Comparison of ENCODE assay signal across 15 cellular contexts in genomic region chr21:25369524-25370300, GRCh38.
A peak's percentile ranks its signal among the peaks of the same experiment; 100 is the strongest.
DNase-seq lines count a peak whose midpoint lies in the region; ATAC-seq, FAIRE-seq and TF ChIP-seq lines count a peak whose summit lies in the region.
"Had no signal": no experiment of that assay in that cellular context is flagged by ENCODE, and none has a peak within 500 bp of the region (broad histone marks: within the 10 kb centered on the region; RNA-seq: fewer than 3 reads in every experiment).

No MANE protein-coding gene starts in this region.

- whole genome bisulfite sequencing in SK-N-SH (ENCODE audit: low lambda C conversion rate): 9% methylated on average over 4 of the region's 4 CpGs

- no peaks in the 10 kb centered on the region for H3K36me3 Mint-ChIP-seq in naive thymus-derived CD8-positive, alpha-beta T cell

- H3K4me3 Mint-ChIP-seq in naive thymus-derived CD8-positive, alpha-beta T cell: no peak overlapping the region
- H3K4me3 Mint-ChIP-seq: effector memory CD8-positive, alpha-beta T cell had no signal

- no peaks in the 10 kb centered on the region for H3K27me3 ChIP-seq in SK-N-SH (ENCODE audit: insufficient read depth)

- TF ChIP-seq RAD21 in SK-N-SH (IDR thresholded peaks at IDR 0.05; ENCODE audit: low read length): no peak

- H3K4me2 ChIP-seq in SK-N-SH: peak overlapping the region; percentile 70; the same call in 1 of the 2 replicates

- no peak overlapping the region for H3K27ac Mint-ChIP-seq in naive thymus-derived CD8-positive, alpha-beta T cell
- H3K27ac Mint-ChIP-seq: effector memory CD8-positive, alpha-beta T cell had no signal

- no peaks in the 10 kb centered on the region for H3K36me3 ChIP-seq in SK-N-SH (replicated peaks in 1 of 2; ENCODE audit: control insufficient read depth in 1 of 2, insufficient read depth in 2 of 2, low read length in 1 of 2)

- peak; percentile 26 to 80; a peak in 3 of 4 replicates for TF ChIP-seq EP300 in SK-N-SH (IDR thresholded peaks at IDR 0.05; ENCODE audit: borderline replicate concordance in 1 of 2, low read depth in 1 of 2, low read length in 1 of 2)

- CTCF ChIA-PET in SK-N-SH (lab: Yijun Ruan, JAX): interaction anchor here (0.8 to 2.9 kb wide), 5 partner anchors 9 to 20 kb away, joined by 3 to 14 read pairs (median 5); no protein-coding TSS in a partner anchor

- peak overlapping the region; percentile 58; the same call in 1 of the 2 replicates for H3K9ac ChIP-seq in SK-N-SH

- FAIRE-seq in urothelium cell line (lab: Jason Lieb, UNC): no peak
- FAIRE-seq: GM19239, TTC549 had no signal

- H4K20me1 ChIP-seq in SK-N-SH (ENCODE audit: insufficient read depth): no peaks in the 10 kb centered on the region

- peak overlapping the region in 1 of 2 experiments; percentile 26; a peak in 2 of 4 replicates for H3K4me3 ChIP-seq in SK-N-SH (ENCODE audit: low read depth in 2 of 2, low read length in 1 of 2)

- peaks cover 4 to 29% of the 10 kb centered on the region in 2 experiments for H3K4me1 ChIP-seq in SK-N-SH (ENCODE audit: control insufficient read depth in 1 of 2, insufficient read depth in 2 of 2, low read depth in 1 of 2, low read length in 1 of 2)

- no peaks in the 10 kb centered on the region for H3K79me2 ChIP-seq in SK-N-SH (ENCODE audit: insufficient read depth)

- POLR2A ChIA-PET in SK-N-SH (lab: Yijun Ruan, JAX): no interaction called here
- POLR2A ChIA-PET in naive thymus-derived CD8-positive, alpha-beta T cell (lab: Charles Lee): no interaction called here

- no peaks in the 10 kb centered on the region for H3K9me3 Mint-ChIP-seq in naive thymus-derived CD8-positive, alpha-beta T cell
- H3K9me3 Mint-ChIP-seq: effector memory CD8-positive, alpha-beta T cell had no signal

- H3K27me3 Mint-ChIP-seq in naive thymus-derived CD8-positive, alpha-beta T cell: peaks cover 0 to 6% (median 3%) of the 10 kb centered on the region in 5 donors

- DNase-seq in HCEC 1CT (peak; percentile 77), SK-N-SH (no peak), fibroblast of peridontal ligament (ENCODE audit: extremely low read depth) (peak; percentile 41), urothelium cell line (ENCODE audit: low spot score) (peak; percentile 4), NCI-H2227 treated with DMSO at 0.1 percent for 48 hours (lab: John Stamatoyannopoulos, UW) (no peak), DMS79 treated with DMSO at 0.1 percent for 48 hours (lab: John Stamatoyannopoulos, UW) (no peak)
- no peak for DNase-seq in naive thymus-derived CD8-positive, alpha-beta T cell
- DNase-seq: activated CD8-positive, alpha-beta memory T cell treated with anti-CD3 and anti-CD28 coated beads for 24 hours; activated gamma-delta T cell treated with Interleukin-2 at 50 U/mL for 16 hours; effector memory CD8-positive, alpha-beta T cell; GDM1; NK-92 treated with Interleukin-12 subunit alpha and Interleukin-12 subunit beta, amount 100 ng/mL, for 24 hours; retina had no signal

- TF ChIP-seq CTCF in SK-N-SH (IDR thresholded peaks at IDR 0.05): no peak

- no peaks in the 10 kb centered on the region for H3K9me2 ChIP-seq in SK-N-SH

- H3F3A ChIP-seq in SK-N-SH (replicated peaks; ENCODE audit: insufficient read depth): peaks cover 34% of the 10 kb centered on the region

- H3K27ac ChIP-seq in SK-N-SH (ENCODE audit: low read depth in 2 of 2, low read length in 1 of 2): peak overlapping the region; percentile 58 to 98; a peak in 3 of 4 replicates

- no peak overlapping the region for H2AFZ ChIP-seq in SK-N-SH (ENCODE audit: low read depth)

- peaks cover 0 to 6% (median 3%) of the 10 kb centered on the region in 4 donors for H3K4me1 Mint-ChIP-seq in naive thymus-derived CD8-positive, alpha-beta T cell

- no peak for ATAC-seq in naive thymus-derived CD8-positive, alpha-beta T cell
- ATAC-seq: effector memory CD8-positive, alpha-beta T cell had no signal

- no peaks in the 10 kb centered on the region for H3K9me3 ChIP-seq in SK-N-SH

TF ChIP-seq in SK-N-SH, 30 proteins besides CTCF, POLR2A, EP300 and RAD21:
- peak; percentile 55 for TF ChIP-seq FOSL2 (IDR thresholded peaks at IDR 0.05; ENCODE audit: borderline replicate concordance, low read depth)
- 0 out of 2 replicates have a peak, but pooled peaks have one; percentile 11 for TF ChIP-seq ZBTB33 (IDR thresholded peaks at IDR 0.05; ENCODE audit: borderline replicate concordance, low read depth)
- peak; percentile 88 for TF ChIP-seq TEAD4 (IDR thresholded peaks at IDR 0.05; ENCODE audit: borderline replicate concordance, insufficient read depth)
- no peak for TF ChIP-seq POLR2AphosphoS5 (IDR thresholded peaks at IDR 0.05; ENCODE audit: low read depth, low read length)
- 0 out of 2 replicates have a peak, but pooled peaks have one; percentile 5 for TF ChIP-seq ELF1 (IDR thresholded peaks at IDR 0.05)
- no peak for TF ChIP-seq SIN3A (IDR thresholded peaks at IDR 0.05; ENCODE audit: borderline replicate concordance, low read depth, low read length)
- peak; percentile 48 for TF ChIP-seq PBX3 (IDR thresholded peaks at IDR 0.05)
- TF ChIP-seq JUND (IDR thresholded peaks at IDR 0.05): peak; percentile 61

Comparison
In these comparisons a context has a peak if more than half of its experiments do, and no peak if none do; other contexts are left out.
1. DNase-seq: peak in HCEC 1CT (single experiment), fibroblast of peridontal ligament (single experiment) and urothelium cell line (single experiment); none in SK-N-SH (single experiment), NCI-H2227 treated with DMSO at 0.1 percent for 48 hours (single experiment), DMS79 treated with DMSO at 0.1 percent for 48 hours (single experiment) and naive thymus-derived CD8-positive, alpha-beta T cell (0 of 10).